1 cellular context compared by ENCODE assay signal in the genomic region with DNA sequence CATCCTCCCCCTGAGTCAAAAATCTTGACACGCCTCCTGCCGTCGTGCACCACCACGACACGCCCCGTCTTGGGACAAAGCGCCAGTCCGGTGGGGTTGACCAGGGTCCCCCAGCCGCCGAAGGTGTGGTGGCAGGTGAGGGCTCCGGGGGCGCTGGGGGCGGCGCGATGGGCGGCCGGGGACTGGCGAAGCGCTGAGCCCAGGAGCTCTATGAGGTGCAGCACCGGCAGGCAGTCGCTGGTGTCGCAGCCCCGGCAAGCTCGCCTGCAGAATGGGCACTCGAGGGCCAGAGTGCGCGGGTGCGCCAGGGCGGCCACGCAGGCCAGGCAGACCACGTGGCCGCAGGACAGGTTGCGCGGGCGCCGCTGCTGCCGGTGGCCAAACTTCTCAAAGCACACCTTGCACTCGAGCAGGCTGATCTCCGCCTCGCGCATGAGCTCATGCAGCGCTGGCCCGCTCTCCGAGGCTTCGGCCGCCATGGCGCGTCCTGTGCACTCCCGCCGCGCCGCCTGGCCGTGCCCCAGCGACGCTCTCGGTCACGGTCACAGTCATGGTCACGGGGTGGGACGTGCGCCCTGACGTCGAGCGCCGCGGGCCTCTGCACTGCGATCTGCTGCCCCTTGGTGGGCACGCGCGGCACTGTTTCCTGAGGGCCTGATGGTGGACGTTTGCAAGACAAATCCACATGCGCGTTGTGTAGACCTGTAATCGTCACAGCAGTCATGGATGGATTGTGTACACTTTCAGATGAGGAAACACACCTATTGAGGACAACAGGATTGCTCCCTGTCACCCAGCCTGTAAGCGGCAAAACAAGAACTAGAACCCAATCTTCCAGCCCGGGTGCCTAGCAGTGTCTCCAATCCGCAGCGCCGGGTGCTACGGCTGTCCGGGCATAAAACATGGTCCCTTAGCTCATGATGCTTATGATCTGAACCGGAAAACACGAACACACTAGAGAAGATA.
TF ChIP-seq lines count a peak whose summit lies in the region.

TSS of gene NHLRC1 (minus strand) at position 550 of the 966 bp plus-strand sequence. CDS start at position 479, 71 bp downstream.

TF ChIP-seq in GM23338, 12 proteins besides CTCF, POLR2A, EP300 and RAD21 (continued from another document):
- TF ChIP-seq, protein P1, sequence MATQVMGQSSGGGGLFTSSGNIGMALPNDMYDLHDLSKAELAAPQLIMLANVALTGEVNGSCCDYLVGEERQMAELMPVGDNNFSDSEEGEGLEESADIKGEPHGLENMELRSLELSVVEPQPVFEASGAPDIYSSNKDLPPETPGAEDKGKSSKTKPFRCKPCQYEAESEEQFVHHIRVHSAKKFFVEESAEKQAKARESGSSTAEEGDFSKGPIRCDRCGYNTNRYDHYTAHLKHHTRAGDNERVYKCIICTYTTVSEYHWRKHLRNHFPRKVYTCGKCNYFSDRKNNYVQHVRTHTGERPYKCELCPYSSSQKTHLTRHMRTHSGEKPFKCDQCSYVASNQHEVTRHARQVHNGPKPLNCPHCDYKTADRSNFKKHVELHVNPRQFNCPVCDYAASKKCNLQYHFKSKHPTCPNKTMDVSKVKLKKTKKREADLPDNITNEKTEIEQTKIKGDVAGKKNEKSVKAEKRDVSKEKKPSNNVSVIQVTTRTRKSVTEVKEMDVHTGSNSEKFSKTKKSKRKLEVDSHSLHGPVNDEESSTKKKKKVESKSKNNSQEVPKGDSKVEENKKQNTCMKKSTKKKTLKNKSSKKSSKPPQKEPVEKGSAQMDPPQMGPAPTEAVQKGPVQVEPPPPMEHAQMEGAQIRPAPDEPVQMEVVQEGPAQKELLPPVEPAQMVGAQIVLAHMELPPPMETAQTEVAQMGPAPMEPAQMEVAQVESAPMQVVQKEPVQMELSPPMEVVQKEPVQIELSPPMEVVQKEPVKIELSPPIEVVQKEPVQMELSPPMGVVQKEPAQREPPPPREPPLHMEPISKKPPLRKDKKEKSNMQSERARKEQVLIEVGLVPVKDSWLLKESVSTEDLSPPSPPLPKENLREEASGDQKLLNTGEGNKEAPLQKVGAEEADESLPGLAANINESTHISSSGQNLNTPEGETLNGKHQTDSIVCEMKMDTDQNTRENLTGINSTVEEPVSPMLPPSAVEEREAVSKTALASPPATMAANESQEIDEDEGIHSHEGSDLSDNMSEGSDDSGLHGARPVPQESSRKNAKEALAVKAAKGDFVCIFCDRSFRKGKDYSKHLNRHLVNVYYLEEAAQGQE (IDR thresholded peaks at IDR 0.05; ENCODE audit: unreplicated experiment) = no peak
- TF ChIP-seq STAT1 (IDR thresholded peaks at IDR 0.05; ENCODE audit: unreplicated experiment) (no peak), ZNF462 (CRISPR knock-in tag; IDR thresholded peaks at IDR 0.05) (no peak), EZH2phosphoT487 (IDR thresholded peaks at IDR 0.05; ENCODE audit: unreplicated experiment) (no peak)
